ENCODE assay signal across 30 cellular contexts in the genomic region with DNA sequence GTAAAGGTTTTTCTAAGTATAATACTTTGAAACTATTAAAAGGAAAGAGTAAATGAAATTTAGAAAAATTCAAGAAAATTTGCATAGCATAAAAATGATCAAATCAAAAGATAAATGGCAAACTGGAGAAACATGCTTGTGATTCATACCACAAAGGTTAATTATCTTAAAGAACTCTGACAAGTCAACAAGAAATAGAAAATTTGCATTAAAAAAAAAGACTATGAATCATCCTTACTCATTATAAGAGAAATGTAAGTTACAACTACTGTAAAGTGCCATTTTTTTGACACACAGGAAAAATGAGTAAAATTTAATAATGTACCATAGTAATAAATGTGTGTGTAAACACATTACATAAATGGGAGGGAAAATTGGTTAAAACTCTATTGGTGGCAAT.
"Had no signal": no experiment of that assay in that cellular context is flagged by ENCODE, and none has a peak within 500 bp of the region (broad histone marks: within the 10 kb centered on the region; RNA-seq: fewer than 3 reads in every experiment).

No MANE protein-coding gene starts in this region.

- H3K36me3 ChIP-seq: ascending aorta, MG63, Peyer's patch had no signal

- H3K4me1 Mint-ChIP-seq: activated CD4-positive, alpha-beta T cell treated with anti-CD3 and anti-CD28 coated beads, Interleukin-2, amount 10 ng/mL, durations not matched to agents 24 days and 14 days; activated naive CD4-positive, alpha-beta T cell treated with anti-CD3 and anti-CD28 coated beads, Interleukin-2, amount 50 U/mL, for 24 hours; activated naive CD8-positive, alpha-beta T cell treated with anti-CD3 and anti-CD28 coated beads, Interleukin-2, amount 10 ng/mL, durations not matched to agents 7 days and 5 days had no signal

- H3K4me3 Mint-ChIP-seq: activated CD4-positive, alpha-beta T cell treated with anti-CD3 and anti-CD28 coated beads, Interleukin-2, amount 10 ng/mL, durations not matched to agents 24 days and 14 days; activated CD8-positive, alpha-beta T cell treated with anti-CD3 and anti-CD28 coated beads for 36 hours; activated naive CD4-positive, alpha-beta T cell treated with anti-CD3 and anti-CD28 coated beads, Interleukin-2, amount 50 U/mL, for 24 hours; activated naive CD8-positive, alpha-beta T cell treated with anti-CD3 and anti-CD28 coated beads, Interleukin-2, amount 10 ng/mL, durations not matched to agents 7 days and 5 days; activated T-cell treated with anti-CD3 and anti-CD28 coated beads, Interleukin-2, amount 50 U/mL, for 72 hours had no signal

- H3K9me3 Mint-ChIP-seq: activated CD4-positive, alpha-beta T cell treated with anti-CD3 and anti-CD28 coated beads, Interleukin-2, amount 10 ng/mL, durations not matched to agents 24 days and 14 days; activated naive CD8-positive, alpha-beta T cell treated with anti-CD3 and anti-CD28 coated beads, Interleukin-2, amount 10 ng/mL, durations not matched to agents 7 days and 5 days had no signal

- DNase-seq: activated CD4-positive, alpha-beta T cell treated with anti-CD3 and anti-CD28 coated beads, Interleukin-2, amount 10 ng/mL, durations not matched to agents 24 days and 14 days; activated CD4-positive, alpha-beta T cell treated with anti-CD3 and anti-CD28 coated beads, Interleukin-2, amount 50 U/mL, for 4 hours; activated CD8-positive, alpha-beta T cell treated with anti-CD3 and anti-CD28 coated beads for 36 hours; activated gamma-delta T cell; activated naive CD4-positive, alpha-beta T cell treated with Interleukin-2 at 50 U/mL for 16 hours; activated naive CD8-positive, alpha-beta T cell treated with anti-CD3 and anti-CD28 coated beads, Interleukin-2, amount 10 ng/mL, durations not matched to agents 7 days and 5 days; activated T-cell treated with anti-CD3 and anti-CD28 coated beads, Interleukin-2, amount 50 U/mL, for 1 hour; activated T-cell treated with anti-CD3 and anti-CD28 coated beads, Interleukin-2, amount 50 U/mL, for 72 hours; amygdala; caudate nucleus; cerebellar nuclear complex; Kasumi-1; KG1; MG63; NCI-H1048; NCI-H1105 treated with DMSO at 0.1 percent for 48 hours; NCI-H1436; NCI-H1694; NCI-H1930; NCI-H2081 treated with DMSO at 0.1 percent for 48 hours; NCI-H345; NCI-H524 treated with DMSO at 0.1 percent for 48 hours; Peyer's patch; SIG-M5; T1000 had no signal

- H3K4me3 ChIP-seq: ascending aorta, MG63, Peyer's patch had no signal

- H3K4me1 ChIP-seq: ascending aorta, Peyer's patch had no signal

- H3K27me3 Mint-ChIP-seq: activated CD4-positive, alpha-beta T cell treated with anti-CD3 and anti-CD28 coated beads, Interleukin-2, amount 10 ng/mL, durations not matched to agents 24 days and 14 days; activated CD8-positive, alpha-beta T cell treated with anti-CD3 and anti-CD28 coated beads for 36 hours; activated naive CD4-positive, alpha-beta T cell treated with anti-CD3 and anti-CD28 coated beads, Interleukin-2, amount 50 U/mL, for 24 hours; activated naive CD8-positive, alpha-beta T cell treated with anti-CD3 and anti-CD28 coated beads, Interleukin-2, amount 10 ng/mL, durations not matched to agents 7 days and 5 days had no signal

- H3K9me3 ChIP-seq: ascending aorta, MG63, Peyer's patch had no signal

- ATAC-seq: activated CD8-positive, alpha-beta T cell treated with anti-CD3 and anti-CD28 coated beads for 36 hours; activated T-cell treated with anti-CD3 and anti-CD28 coated beads, Interleukin-2, amount 50 U/mL, for 72 hours; Right ventricle myocardium inferior had no signal

- H3K27ac ChIP-seq: ascending aorta, Peyer's patch, RWPE1 had no signal

- H3K27me3 ChIP-seq: ascending aorta, MG63, Peyer's patch had no signal

- H3K27ac Mint-ChIP-seq: activated CD4-positive, alpha-beta T cell treated with anti-CD3 and anti-CD28 coated beads, Interleukin-2, amount 10 ng/mL, durations not matched to agents 24 days and 14 days; activated CD8-positive, alpha-beta T cell treated with anti-CD3 and anti-CD28 coated beads for 36 hours; activated naive CD4-positive, alpha-beta T cell treated with anti-CD3 and anti-CD28 coated beads, Interleukin-2, amount 50 U/mL, for 24 hours; activated naive CD8-positive, alpha-beta T cell treated with anti-CD3 and anti-CD28 coated beads, Interleukin-2, amount 10 ng/mL, durations not matched to agents 7 days and 5 days; activated T-cell treated with anti-CD3 and anti-CD28 coated beads, Interleukin-2, amount 50 U/mL, for 72 hours; activated T-helper 2 cell treated with anti-CD3 and anti-CD28 coated beads, Interferon-gamma antibody, Interleukin-2, Interleukin-4, amounts not matched to agents 10 μg/mL and 5 μg/mL and 100 μg/mL, durations not matched to agents 14 hours and 24 hours and 36 hours had no signal
